7 cellular contexts compared by ENCODE assay signal in genomic region chr19:30539315-30539714, GRCh38.
"Had no signal": no experiment of that assay in that cellular context is flagged by ENCODE, and none has a peak within 500 bp of the region (broad histone marks: within the 10 kb centered on the region; RNA-seq: fewer than 3 reads in every experiment).

No MANE protein-coding gene starts in this region.

- H3K4me2 ChIP-seq: GM23338 had no signal

- ATAC-seq: GM23338, HepG2 had no signal

- H3K4me3 Mint-ChIP-seq: GM23338, H9, HFFc6 had no signal

- H2AFZ ChIP-seq: GM23338 had no signal

- H3K27me3 Mint-ChIP-seq: IgD-negative memory B cell had no signal

- H3K27ac Mint-ChIP-seq: GM23338, H9, HFFc6, IgD-negative memory B cell had no signal

- H3K27ac ChIP-seq: HL-60 had no signal

- H3K36me3 Mint-ChIP-seq: IgD-negative memory B cell had no signal

- H3K4me3 ChIP-seq: GM23338 had no signal

- DNase-seq: H9, HCEC 1CT, HFFc6 had no signal
